In the genomic region with DNA sequence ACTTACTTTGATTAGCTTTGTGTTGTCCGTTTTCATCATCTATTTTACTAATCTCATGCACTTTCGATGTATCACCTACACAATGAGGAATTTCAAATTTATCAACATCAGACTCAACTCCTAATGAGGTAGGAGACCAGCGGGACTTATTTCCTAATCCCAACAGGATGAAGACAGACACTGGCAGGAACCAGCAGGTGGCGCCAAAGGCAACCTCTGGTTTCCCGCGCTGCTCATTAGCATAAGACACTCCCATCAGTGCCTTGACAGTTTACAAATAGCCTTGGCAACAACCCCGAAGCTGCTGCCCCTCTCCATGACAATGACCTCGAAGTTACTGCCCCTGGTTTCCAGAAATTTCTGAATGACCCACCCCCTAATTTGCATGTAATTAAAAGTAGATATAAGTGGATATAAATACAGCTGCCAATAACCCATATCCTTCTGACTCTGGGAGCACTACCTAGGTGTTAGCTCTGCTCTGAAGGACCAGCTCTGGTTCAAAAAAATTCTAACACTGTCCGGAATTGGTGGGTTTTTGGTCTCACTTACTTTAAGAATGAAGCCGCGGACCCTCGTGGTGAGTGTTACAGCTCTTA, we compare ENCODE assay signal across 9 cellular contexts.
DNase-seq lines count a peak whose midpoint lies in the region; ATAC-seq, FAIRE-seq and TF ChIP-seq lines count a peak whose summit lies in the region.
"Had no signal": no experiment of that assay in that cellular context is flagged by ENCODE, and none has a peak within 500 bp of the region (broad histone marks: within the 10 kb centered on the region; RNA-seq: fewer than 3 reads in every experiment).

No MANE protein-coding gene starts in this region.

- peak; percentile 8 for DNase-seq in G401 (ENCODE audit: low spot score)
- DNase-seq in MV-4-11 (lab: John Stamatoyannopoulos, UW) = peak; percentile 0
- DNase-seq in adipocyte (ENCODE audit: low read depth) = peak; percentile 24
- DNase-seq in kidney = peak; percentile 51

- no peak overlapping the region for H3K27ac ChIP-seq in kidney (ENCODE audit: low read depth in 2 of 2, low read length in 2 of 2)

- H3K9me3 ChIP-seq in adipocyte (ENCODE audit: control insufficient read depth, low read length) (no peaks in the 10 kb centered on the region), kidney (ENCODE audit: control insufficient read depth in 1 of 2, low read length in 2 of 2) (no peaks in the 10 kb centered on the region)

- H3K4me1 ChIP-seq in adipocyte (ENCODE audit: control insufficient read depth, insufficient read depth, low read length) (no peaks in the 10 kb centered on the region), kidney (ENCODE audit: control insufficient read depth in 1 of 2, insufficient read depth in 1 of 2, low read depth in 1 of 2, low read length in 2 of 2) (no peaks in the 10 kb centered on the region)

- ATAC-seq in HG03565 (IDR thresholded peaks at IDR 0.05; ENCODE audit: unreplicated experiment) (no peak), GM18870 (IDR thresholded peaks at IDR 0.05; ENCODE audit: unreplicated experiment) (no peak), GM19324 (IDR thresholded peaks at IDR 0.05; ENCODE audit: low FRiP score, unreplicated experiment) (no peak), HG03571 (IDR thresholded peaks at IDR 0.05; ENCODE audit: unreplicated experiment) (no peak)
- ATAC-seq: naive thymus-derived CD8-positive, alpha-beta T cell had no signal

- H3K27me3 ChIP-seq in adipocyte (replicated peaks; ENCODE audit: control insufficient read depth, insufficient read depth, low read length) = no peaks in the 10 kb centered on the region

- FAIRE-seq in kidney (lab: Jason Lieb, UNC) = no peak

- H3K4me3 ChIP-seq in adipocyte (ENCODE audit: low read length) (no peak overlapping the region), kidney (ENCODE audit: low read length in 2 of 2) (no peak overlapping the region)

- H3K36me3 ChIP-seq in adipocyte (ENCODE audit: control insufficient read depth, insufficient read depth, low read length, severe bottlenecking) = no peaks in the 10 kb centered on the region
- H3K36me3 ChIP-seq in kidney (ENCODE audit: control insufficient read depth in 1 of 2, insufficient read depth in 2 of 2, low read length in 2 of 2) = no peaks in the 10 kb centered on the region

- TF ChIP-seq CTCF in kidney (IDR thresholded peaks at IDR 0.05; ENCODE audit: borderline replicate concordance, extremely low read depth, insufficient read depth) = peak; percentile 34

- H3K9ac ChIP-seq in adipocyte (ENCODE audit: low read length) (no peak overlapping the region), kidney (ENCODE audit: low read length in 2 of 2) (no peak overlapping the region)

- intact Hi-C loops in kidney (cut with DNase I) = no loop called here

- in situ Hi-C loops in G401 (cut with HindIII; ENCODE audit: low sequenced_read_pairs) = no loop called here

Comparison
In these comparisons a context has a peak if more than half of its experiments do, and no peak if none do; other contexts are left out.
1. DNase-seq: peak in every context shown above with its lines; median percentile 51 in kidney; 24 in adipocyte; 8 in G401; 0 in MV-4-11.